9 cellular contexts compared by ENCODE assay signal in genomic region chr17:80476877-80477646, GRCh38. TPM values are rescaled to one million over a fixed set of nuclear protein-coding genes. Genes with fewer than 3 reads are reported as not detected.
DNase-seq lines count a peak whose midpoint lies in the region; ATAC-seq and TF ChIP-seq lines count a peak whose summit lies in the region.
"Had no signal": no experiment of that assay in that cellular context is flagged by ENCODE, and none has a peak within 500 bp of the region (broad histone marks: within the 10 kb centered on the region; RNA-seq: fewer than 3 reads in every experiment).

No MANE protein-coding gene starts in this region.

- in situ Hi-C loops in ACHN (cut with HindIII; ENCODE audit: low pct_ligation_motif_present, low pct_unique_long_range_greater_than_20kb, low sequenced_read_pairs) = no loop called here

- H3K79me2 ChIP-seq in GM23338 (replicated peaks; ENCODE audit: insufficient read depth) (no peaks in the 10 kb centered on the region), neural progenitor cell (ENCODE audit: low read depth) (no peaks in the 10 kb centered on the region)

- no peak overlapping the region for H2AFZ ChIP-seq in GM23338
- no peak overlapping the region for H2AFZ ChIP-seq in neural progenitor cell (replicated peaks)

- intact Hi-C loops in activated CD8-positive, alpha-beta T cell treated with anti-CD3 and anti-CD28 coated beads for 36 hours (cut with micrococcal nuclease) = no loop called here

- H3K27ac ChIP-seq in GM23338 (ENCODE audit: low read depth) (no peak overlapping the region), neural progenitor cell (no peak overlapping the region)

- H3K9me3 Mint-ChIP-seq in GM23338 (no peaks in the 10 kb centered on the region; the same call in 2 of the 3 replicates), neural progenitor cell (no peaks in the 10 kb centered on the region)
- H3K9me3 Mint-ChIP-seq in activated CD8-positive, alpha-beta T cell treated with anti-CD3 and anti-CD28 coated beads for 36 hours = no peaks in the 10 kb centered on the region
- H3K9me3 Mint-ChIP-seq: activated T-helper 17 cell treated with anti-CD3 and anti-CD28 coated beads, Interleukin-2, amount 50 U/mL, for 72 hours had no signal

- H3K27me3 Mint-ChIP-seq in GM23338 (ENCODE audit: insufficient read depth, low read depth, poor library complexity) (peaks cover 78% of the 10 kb centered on the region), neural progenitor cell (ENCODE audit: insufficient read depth, low read depth) (peaks cover 46% of the 10 kb centered on the region)
- peaks cover 58% of the 10 kb centered on the region for H3K27me3 Mint-ChIP-seq in activated CD8-positive, alpha-beta T cell treated with anti-CD3 and anti-CD28 coated beads for 36 hours

- H3K36me3 ChIP-seq in GM23338 (ENCODE audit: insufficient read depth) (no peaks in the 10 kb centered on the region), adipocyte (ENCODE audit: control insufficient read depth, insufficient read depth, low read length, severe bottlenecking) (no peaks in the 10 kb centered on the region), neural progenitor cell (no peaks in the 10 kb centered on the region)

- H3K4me1 ChIP-seq in GM23338 (ENCODE audit: insufficient read depth) (peaks cover 7% of the 10 kb centered on the region; the same call in 1 of the 2 replicates), adipocyte (ENCODE audit: control insufficient read depth, insufficient read depth, low read length) (peaks cover 4% of the 10 kb centered on the region), neural progenitor cell (peaks cover 30% of the 10 kb centered on the region)

- TF ChIP-seq CTCF in GM23338 (conservative IDR thresholded peaks at IDR 0.05; ENCODE audit: low read depth in 2 of 2) = no peak
- TF ChIP-seq CTCF in neural progenitor cell (IDR thresholded peaks at IDR 0.05) = no peak
- no peak for TF ChIP-seq CTCF in activated CD8-positive, alpha-beta T cell treated with anti-CD3 and anti-CD28 coated beads for 36 hours (IDR thresholded peaks at IDR 0.05)

- H4K20me1 ChIP-seq in GM23338 (replicated peaks; ENCODE audit: insufficient read depth) = 0 out of 2 replicates have a peak, but pooled peaks cover 5% of the 10 kb centered on the region
- peaks cover 48% of the 10 kb centered on the region for H4K20me1 ChIP-seq in neural progenitor cell (ENCODE audit: low read depth)

- H3K4me2 ChIP-seq in GM23338 (peak overlapping the region; percentile 84), neural progenitor cell (peak overlapping the region; percentile 93)

- peak overlapping the region; percentile 60 for H3K4me3 ChIP-seq in GM23338
- H3K4me3 ChIP-seq in adipocyte (ENCODE audit: low read length) = no peak overlapping the region
- H3K4me3 ChIP-seq in neural progenitor cell = peak overlapping the region; percentile 54

- H3K9ac ChIP-seq in adipocyte (ENCODE audit: low read length) = no peak overlapping the region
- no peak overlapping the region for H3K9ac ChIP-seq in neural progenitor cell

- H3K27ac Mint-ChIP-seq in GM23338 (no peak overlapping the region), neural progenitor cell (no peak overlapping the region)
- H3K27ac Mint-ChIP-seq in activated CD8-positive, alpha-beta T cell treated with anti-CD3 and anti-CD28 coated beads for 36 hours = no peak overlapping the region
- H3K27ac Mint-ChIP-seq: activated T-helper 17 cell treated with anti-CD3 and anti-CD28 coated beads, Interleukin-2, amount 50 U/mL, for 72 hours had no signal

- H3K27me3 ChIP-seq in GM23338 (ENCODE audit: insufficient read depth) (peaks cover 99% of the 10 kb centered on the region), adipocyte (replicated peaks; ENCODE audit: control insufficient read depth, insufficient read depth, low read length) (peaks cover 50% of the 10 kb centered on the region), neural progenitor cell (peaks cover 100% of the 10 kb centered on the region)

- DNase-seq in NCI-H2029 (lab: John Stamatoyannopoulos, UW) (peak; percentile 50), NCI-H2029 treated with DMSO at 0.1 percent for 48 hours (lab: John Stamatoyannopoulos, UW) (no peak), GM23338 (ENCODE audit: low spot score) (no peak), adipocyte (ENCODE audit: low read depth) (peak; percentile 36), neural progenitor cell (ENCODE audit: low spot score) (peak; percentile 60), ACHN (no peak)
- no peak for DNase-seq in activated CD8-positive, alpha-beta T cell treated with anti-CD3 and anti-CD28 coated beads for 36 hours

- no peaks in the 10 kb centered on the region for H3F3A ChIP-seq in GM23338 (replicated peaks; ENCODE audit: low read depth)
- H3F3A ChIP-seq in neural progenitor cell (ENCODE audit: low read depth) = peaks cover 13% of the 10 kb centered on the region

- POLR2A ChIA-PET in activated CD8-positive, alpha-beta T cell treated with anti-CD3 and anti-CD28 coated beads for 36 hours (lab: Charles Lee) = interaction anchor here (1.0 to 4.0 kb wide), 2 partner anchors 15 to 22 kb away, joined by 3 to 15 read pairs; no protein-coding TSS in a partner anchor

- ATAC-seq in GM23338 (peak; percentile 1; the same call in 2 of the 3 replicates), HG03175 (IDR thresholded peaks at IDR 0.05; ENCODE audit: unreplicated experiment) (no peak)
- ATAC-seq in activated CD8-positive, alpha-beta T cell treated with anti-CD3 and anti-CD28 coated beads for 36 hours = no peak

- peaks cover 3% of the 10 kb centered on the region; the same call in 1 of the 3 replicates for H3K36me3 Mint-ChIP-seq in GM23338 (ENCODE audit: low read depth)
- no peaks in the 10 kb centered on the region for H3K36me3 Mint-ChIP-seq in neural progenitor cell
- H3K36me3 Mint-ChIP-seq in activated CD8-positive, alpha-beta T cell treated with anti-CD3 and anti-CD28 coated beads for 36 hours (ENCODE audit: low read depth) = no peaks in the 10 kb centered on the region

- no peak overlapping the region for H3K4me3 Mint-ChIP-seq in GM23338
- peak overlapping the region; percentile 64 for H3K4me3 Mint-ChIP-seq in neural progenitor cell
- no peak overlapping the region for H3K4me3 Mint-ChIP-seq in activated CD8-positive, alpha-beta T cell treated with anti-CD3 and anti-CD28 coated beads for 36 hours
- H3K4me3 Mint-ChIP-seq: activated T-helper 17 cell treated with anti-CD3 and anti-CD28 coated beads, Interleukin-2, amount 50 U/mL, for 72 hours had no signal

- CTCF ChIA-PET in activated CD8-positive, alpha-beta T cell treated with anti-CD3 and anti-CD28 coated beads for 36 hours (lab: Charles Lee) = interaction anchor here (1.1 kb wide), 1 partner anchor 50 kb away, joined by 4 read pairs; no protein-coding TSS in a partner anchor

- H3K4me1 Mint-ChIP-seq in GM23338 (peaks cover 26% of the 10 kb centered on the region), neural progenitor cell (peaks cover 18% of the 10 kb centered on the region)
- H3K4me1 Mint-ChIP-seq in activated CD8-positive, alpha-beta T cell treated with anti-CD3 and anti-CD28 coated beads for 36 hours (ENCODE audit: low read depth) = peaks cover 14% of the 10 kb centered on the region

- no peaks in the 10 kb centered on the region for H3K9me2 ChIP-seq in GM23338 (ENCODE audit: insufficient read depth)

- H3K9me3 ChIP-seq in adipocyte (ENCODE audit: control insufficient read depth, low read length) = no peaks in the 10 kb centered on the region
- no peaks in the 10 kb centered on the region for H3K9me3 ChIP-seq in neural progenitor cell (ENCODE audit: low read depth)

TF ChIP-seq in GM23338, 12 proteins besides CTCF, POLR2A, EP300 and RAD21 (continues in another document):
- TF ChIP-seq CREB1 (CRISPR knock-in tag; IDR thresholded peaks at IDR 0.05; ENCODE audit: low read depth) (no peak), ETS1 (IDR thresholded peaks at IDR 0.05) (no peak)

RNA-seq across cellular contexts. Expression of gene NPTX1, which starts 0.7 kb away (rescaled TPM):
- 20.1 and 20.5 TPM in 2 replicates for total RNA-seq in GM23338 (2014; rRNA removed; shearing (Covaris generic))
- polyA plus RNA-seq in GM23338 (2016; fragmentation: Nextera tagmentation; extraction: Ambion mirVana) = 3.4 and 4.1 TPM in 2 replicates
- 2.6 and 3.8 TPM in 2 replicates for total RNA-seq in neural progenitor cell (ENCODE audit: low replicate concordance)
- 1 to 10 TPM; 3.4 to 5.1 TPM for total RNA-seq in activated CD8-positive, alpha-beta T cell treated with anti-CD3 and anti-CD28 coated beads for 36 hours

Comparison
In these comparisons a context has a peak if more than half of its experiments do, and no peak if none do; other contexts are left out.
1. DNase-seq: peak in NCI-H2029 (single experiment), adipocyte (single experiment) and neural progenitor cell (single experiment); none in NCI-H2029 treated with DMSO at 0.1 percent for 48 hours (single experiment), GM23338 (single experiment), activated CD8-positive, alpha-beta T cell treated with anti-CD3 and anti-CD28 coated beads for 36 hours (single experiment) and ACHN (single experiment).